ENCODE assay signal across 17 cellular contexts in genomic region chr1:38296047-38296446, GRCh38.
"Had no signal": no experiment of that assay in that cellular context is flagged by ENCODE, and none has a peak within 500 bp of the region (broad histone marks: within the 10 kb centered on the region; RNA-seq: fewer than 3 reads in every experiment).

No MANE protein-coding gene starts in this region.

- H3K27ac ChIP-seq: brain microvascular endothelial cell, coronary artery, esophagus muscularis mucosa, left lung, pancreas, stomach, testis, upper lobe of left lung had no signal

- DNase-seq: activated CD4-positive, alpha-beta T cell treated with anti-CD3 and anti-CD28 coated beads for 4 hours; activated CD8-positive, alpha-beta memory T cell treated with anti-CD3 and anti-CD28 coated beads, Interleukin-2, amount 50 U/mL, for 48 hours; activated naive CD4-positive, alpha-beta T cell; activated naive CD8-positive, alpha-beta T cell treated with anti-CD3 and anti-CD28 coated beads, Interleukin-2, amount 10 ng/mL, durations not matched to agents 7 days and 5 days; brain microvascular endothelial cell; effector CD4-positive, alpha-beta T cell; hippocampal formation; kidney; left lung; naive thymus-derived CD8-positive, alpha-beta T cell; pancreas; stimulated activated CD4-positive, alpha-beta T cell treated with anti-CD3 and anti-CD28 coated beads, Interleukin-2, amount 100 ng/mL, for 24 hours; stomach; testis; upper lobe of left lung had no signal

- H3K4me1 ChIP-seq: pancreas, testis had no signal

- H3K27me3 ChIP-seq: testis, upper lobe of left lung had no signal

- H3K36me3 ChIP-seq: brain microvascular endothelial cell, esophagus muscularis mucosa, left lung, pancreas, stomach, upper lobe of left lung had no signal

- H3K9me3 ChIP-seq: left lung, pancreas, testis, upper lobe of left lung had no signal

- H3K4me3 ChIP-seq: coronary artery, esophagus muscularis mucosa, left lung, pancreas, stomach, testis, upper lobe of left lung had no signal
